8 cellular contexts compared by ENCODE assay signal in the genomic region with DNA sequence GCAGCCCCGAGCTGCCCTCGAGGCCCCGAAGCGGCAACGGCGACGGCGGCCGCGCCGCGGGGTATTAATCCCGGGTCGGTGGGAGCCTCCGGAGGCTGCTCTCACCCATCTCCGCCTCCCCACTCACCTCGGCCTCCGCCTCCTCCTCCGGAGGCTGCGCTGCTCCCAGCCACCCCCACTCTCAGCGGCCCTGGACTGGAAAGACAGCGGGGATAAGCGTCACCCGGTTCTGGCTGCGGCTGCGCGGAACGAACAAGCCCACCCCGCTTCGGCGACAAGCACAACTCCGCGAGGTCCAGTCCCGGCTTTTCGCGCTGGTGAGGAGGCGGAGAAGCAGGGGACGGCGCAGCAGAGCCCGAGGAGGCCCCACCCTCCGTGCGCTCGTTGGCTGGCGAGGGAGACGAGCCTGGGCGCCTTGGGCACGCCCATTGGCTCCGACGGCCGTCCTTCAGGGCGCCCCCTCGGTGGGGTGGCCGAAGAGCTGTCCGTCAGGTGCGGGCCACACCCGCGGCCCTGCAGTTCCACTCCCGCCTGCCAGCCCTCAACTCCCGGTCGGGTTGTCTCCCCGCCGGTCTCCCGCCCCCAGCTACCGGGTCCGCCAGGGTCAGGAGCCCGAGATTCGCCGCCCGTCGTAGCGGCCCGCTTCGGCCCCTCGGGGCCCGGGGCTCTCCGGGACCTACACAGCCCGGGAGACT. TPM values are rescaled to one million over a fixed set of nuclear protein-coding genes. Genes with fewer than 3 reads are reported as not detected.
A peak's percentile ranks its signal among the peaks of the same experiment; 100 is the strongest.
DNase-seq lines count a peak whose midpoint lies in the region; ATAC-seq, FAIRE-seq and TF ChIP-seq lines count a peak whose summit lies in the region.

A gene (minus strand): TSS at position 327 of the 695 bp plus-strand sequence. CDS start 11,469 bp downstream, outside the sequence.

- WGBS in heart right ventricle, 2 donors = 0% methylated on average over 54 to 77 of the region's 77 CpGs

- H3K27ac ChIP-seq in heart right ventricle (peak within 1 kb of the TSS; percentile 94 to 100 (median 99)), upper lobe of right lung (peak within 1 kb of the TSS; percentile 99)

- H3K4me1 ChIP-seq in heart right ventricle (peaks cover 0 to 28% (median 23%) of the 10 kb centered on the region in 9 donors), upper lobe of right lung (peaks cover 14% of the 10 kb centered on the region)

- H3K36me3 ChIP-seq in heart right ventricle = peaks cover 0 to 14% (median 0%) of the 10 kb centered on the region in 9 donors
- H3K36me3 ChIP-seq in upper lobe of right lung = peaks cover 8% of the 10 kb centered on the region

- ATAC-seq in HG02840 (IDR thresholded peaks at IDR 0.05; ENCODE audit: low FRiP score, unreplicated experiment) = peak; percentile 85
- peak; percentile 95 to 98 (median 98) for ATAC-seq in heart right ventricle
- ATAC-seq in upper lobe of right lung = peak; percentile 96

- FAIRE-seq in GM12891 (lab: Jason Lieb, UNC) = peak; percentile 98

- peak; percentile 62 for TF ChIP-seq POLR2A in GM12891 (IDR thresholded peaks at IDR 0.05; ENCODE audit: low read depth, low read length)

- TF ChIP-seq CTCF in heart right ventricle (IDR thresholded peaks at IDR 0.05) = peak in 1 of 9 donors; percentile 10
- TF ChIP-seq CTCF in upper lobe of right lung (IDR thresholded peaks at IDR 0.05) = no peak

- H3K27me3 ChIP-seq in heart right ventricle = no peaks in the 10 kb centered on the region
- no peaks in the 10 kb centered on the region for H3K27me3 ChIP-seq in upper lobe of right lung

- peak within 1 kb of the TSS; percentile 79 to 96 (median 85) for H3K4me3 ChIP-seq in heart right ventricle
- peak within 1 kb of the TSS; percentile 94 for H3K4me3 ChIP-seq in upper lobe of right lung

- H3K9me3 ChIP-seq in heart right ventricle (no peaks in the 10 kb centered on the region), upper lobe of right lung (no peaks in the 10 kb centered on the region)

- DNase-seq in GM12891 (ENCODE audit: insufficient read length, low spot score) = peak; percentile 92
- DNase-seq in NCI-H146 (lab: John Stamatoyannopoulos, UW) = peak; percentile 97
- peak; percentile 85 to 99 (median 90) for DNase-seq in T-helper 1 cell
- peak; percentile 99 for DNase-seq in amniotic epithelial cell (ENCODE audit: low read depth)
- peak; percentile 99 for DNase-seq in heart right ventricle
- peak; percentile 100 for DNase-seq in posterior vena cava (ENCODE audit: low spot score)
- peak; percentile 100 for DNase-seq in upper lobe of right lung

- intact Hi-C loops in heart right ventricle (cut with DNase I) (loop anchor here in 8 of 10 donors (1.0 to 10.0 kb wide), 8 partner anchors 79 to 231 kb away; a partner anchor contains a TSS), posterior vena cava (cut with DNase I) (no loop called here), upper lobe of right lung (cut with DNase I) (no loop called here)

TF ChIP-seq in GM12891, 5 proteins besides CTCF, POLR2A, EP300 and RAD21:
- TF ChIP-seq POU2F2 (IDR thresholded peaks at IDR 0.05; ENCODE audit: low read depth, low read length) (no peak), PAX5 (IDR thresholded peaks at IDR 0.05; ENCODE audit: insufficient read depth, low read length, severe bottlenecking) (no peak), SPI1 (IDR thresholded peaks at IDR 0.05; ENCODE audit: low read depth, low read length) (peak; percentile 26; the same call in 1 of the 2 replicates), POLR2AphosphoS5 (IDR thresholded peaks at IDR 0.05; ENCODE audit: low read depth, low read length) (peak; percentile 76), TAF1 (IDR thresholded peaks at IDR 0.05; ENCODE audit: low read depth, low read length) (peak; percentile 73)
TF ChIP-seq in GM12891: peak in this region for 3.

RNA-seq across cellular contexts. Expression of the gene that starts here (rescaled TPM):
- 9.2 TPM for polyA plus RNA-seq in GM12891 (2012; ENCODE audit: low read depth, missing spikeins)
- 1 to 10 TPM; 6.5 to 9.3 (median 8.0) TPM for total RNA-seq in heart right ventricle
- 1 to 10 TPM; 4.2 to 6.3 TPM for polyA plus RNA-seq in heart right ventricle
- total RNA-seq in posterior vena cava = 10 to 100 TPM in 1 of 2 donors, 1 to 10 TPM in 1; 9.2 to 12.0 TPM
- 11.8 TPM for total RNA-seq in upper lobe of right lung

Comparison
In these comparisons a context has a peak if more than half of its experiments do, and no peak if none do; other contexts are left out.
1. Peak in every context shown above with its lines: DNase-seq, ATAC-seq, H3K4me3 ChIP-seq and H3K27ac ChIP-seq.
2. intact Hi-C loops: an anchor here in heart right ventricle (1.0 to 10.0 kb wide); none called in posterior vena cava and upper lobe of right lung.